Comparison of ENCODE assay signal across 13 cellular contexts in genomic region chr2:237208373-237209045, GRCh38.
DNase-seq lines count a peak whose midpoint lies in the region.
"Had no signal": no experiment of that assay in that cellular context is flagged by ENCODE, and none has a peak within 500 bp of the region (broad histone marks: within the 10 kb centered on the region; RNA-seq: fewer than 3 reads in every experiment).

No MANE protein-coding gene starts in this region.

- peak overlapping the region; percentile 83 for H3K27ac ChIP-seq in rectal smooth muscle tissue (ENCODE audit: low read depth, low read length)
- H3K27ac ChIP-seq: BLaER1 treated with 17β-estradiol and CSF1 and Interleukin-3, amounts not matched to agents 10 nM and 100 nM; cardiac muscle cell had no signal

- POLR2A ChIA-PET in activated CD4-positive, alpha-beta memory T cell treated with anti-CD3 and anti-CD28 coated beads, Interleukin-2, amount 10 ng/mL, durations not matched to agents 7 days and 5 days (lab: Charles Lee) = no interaction called here

- no peak overlapping the region for H3K4me3 ChIP-seq in rectal smooth muscle tissue (ENCODE audit: low read length)
- H3K4me3 ChIP-seq: BLaER1 treated with 17β-estradiol and CSF1 and Interleukin-3, amounts not matched to agents 10 nM and 100 nM; cardiac muscle cell had no signal

- no peak overlapping the region for H3K4me3 Mint-ChIP-seq in activated CD4-positive, alpha-beta memory T cell treated with anti-CD3 and anti-CD28 coated beads, Interleukin-2, amount 10 ng/mL, durations not matched to agents 7 days and 5 days

- no peaks in the 10 kb centered on the region for H3K9me3 Mint-ChIP-seq in activated CD4-positive, alpha-beta memory T cell treated with anti-CD3 and anti-CD28 coated beads, Interleukin-2, amount 10 ng/mL, durations not matched to agents 7 days and 5 days

- H3K4me1 ChIP-seq in rectal smooth muscle tissue (ENCODE audit: control insufficient read depth, insufficient read depth, low read length) = peaks cover 13% of the 10 kb centered on the region

- no peaks in the 10 kb centered on the region for H3K36me3 ChIP-seq in rectal smooth muscle tissue (ENCODE audit: control insufficient read depth, insufficient read depth, low read length)
- H3K36me3 ChIP-seq: BLaER1 treated with 17β-estradiol and CSF1 and Interleukin-3, amounts not matched to agents 10 nM and 100 nM; cardiac muscle cell had no signal

- DNase-seq in AG20443 (ENCODE audit: low spot score) (peak; percentile 71), RPMI7951 (ENCODE audit: low read depth) (peak; percentile 85), fibroblast of peridontal ligament (ENCODE audit: extremely low read depth) (peak; percentile 99), G401 (ENCODE audit: low spot score) (no peak), T-helper 1 cell (no peak), KBM-7 (no peak)
- DNase-seq in activated CD4-positive, alpha-beta memory T cell treated with anti-CD3 and anti-CD28 coated beads, Interleukin-2, amount 10 ng/mL, durations not matched to agents 7 days and 5 days = no peak
- DNase-seq: activated CD8-positive, alpha-beta memory T cell treated with anti-CD3 and anti-CD28 coated beads, Interleukin-2, amount 50 U/mL, for 48 hours; NCI-H187; retina had no signal

- no peak overlapping the region for H3K27ac Mint-ChIP-seq in activated CD4-positive, alpha-beta memory T cell treated with anti-CD3 and anti-CD28 coated beads, Interleukin-2, amount 10 ng/mL, durations not matched to agents 7 days and 5 days

- H3K4me1 Mint-ChIP-seq in activated CD4-positive, alpha-beta memory T cell treated with anti-CD3 and anti-CD28 coated beads, Interleukin-2, amount 10 ng/mL, durations not matched to agents 7 days and 5 days = no peaks in the 10 kb centered on the region

- CTCF ChIA-PET in activated CD4-positive, alpha-beta memory T cell treated with anti-CD3 and anti-CD28 coated beads, Interleukin-2, amount 10 ng/mL, durations not matched to agents 7 days and 5 days (lab: Charles Lee) = no interaction called here

- H3K9ac ChIP-seq in rectal smooth muscle tissue (ENCODE audit: low read length) = no peak overlapping the region
- H3K9ac ChIP-seq: BLaER1 treated with 17β-estradiol and CSF1 and Interleukin-3, amounts not matched to agents 10 nM and 100 nM had no signal

- in situ Hi-C loops in G401 (cut with HindIII; ENCODE audit: low sequenced_read_pairs) (no loop called here), KBM-7 (cut with MboI; ENCODE audit: low pct_unique_long_range_greater_than_20kb, low sequenced_read_pairs) (no loop called here)

- H3K36me3 Mint-ChIP-seq in activated CD4-positive, alpha-beta memory T cell treated with anti-CD3 and anti-CD28 coated beads, Interleukin-2, amount 10 ng/mL, durations not matched to agents 7 days and 5 days (ENCODE audit: low read depth) = no peaks in the 10 kb centered on the region

- no peaks in the 10 kb centered on the region for H3K27me3 Mint-ChIP-seq in activated CD4-positive, alpha-beta memory T cell treated with anti-CD3 and anti-CD28 coated beads, Interleukin-2, amount 10 ng/mL, durations not matched to agents 7 days and 5 days

- no peaks in the 10 kb centered on the region for H3K27me3 ChIP-seq in rectal smooth muscle tissue (ENCODE audit: control insufficient read depth, insufficient read depth, low read length)
- H3K27me3 ChIP-seq: BLaER1 treated with 17β-estradiol and CSF1 and Interleukin-3, amounts not matched to agents 10 nM and 100 nM; cardiac muscle cell had no signal

Comparison
In these comparisons a context has a peak if more than half of its experiments do, and no peak if none do; other contexts are left out.
1. DNase-seq: peak in AG20443 (single experiment), RPMI7951 (single experiment) and fibroblast of peridontal ligament (single experiment); none in G401 (single experiment), T-helper 1 cell (0 of 5), KBM-7 (single experiment) and activated CD4-positive, alpha-beta memory T cell treated with anti-CD3 and anti-CD28 coated beads, Interleukin-2, amount 10 ng/mL, durations not matched to agents 7 days and 5 days (single experiment).